ENCODE assay signal across 8 cellular contexts in genomic region chr19:34676697-34677385, GRCh38. TPM values are rescaled to one million over a fixed set of nuclear protein-coding genes. Genes with fewer than 3 reads are reported as not detected.
A peak's percentile ranks its signal among the peaks of the same experiment; 100 is the strongest.
DNase-seq lines count a peak whose midpoint lies in the region; ATAC-seq and TF ChIP-seq lines count a peak whose summit lies in the region.

TSS of gene SCGB2B2 (minus strand) at chr19:34677159. CDS start at chr19:34594563, 82,596 bp downstream.

- peak within 1 kb of the TSS; percentile 96 for H3K27ac ChIP-seq in VCaP
- H3K27ac ChIP-seq in thoracic aorta: peak within 1 kb of the TSS; percentile 95 to 98

- ATAC-seq in GM18870 (IDR thresholded peaks at IDR 0.05; ENCODE audit: unreplicated experiment) (peak; percentile 47), HG03097 (IDR thresholded peaks at IDR 0.05; ENCODE audit: low FRiP score, unreplicated experiment) (peak; percentile 44), thoracic aorta (ENCODE audit: insufficient number of reproducible peaks, low FRiP score, low read depth) (peak; percentile 75)

- H3K4me1 ChIP-seq in endocrine pancreas (ENCODE audit: control insufficient read depth, insufficient read depth, low read length): no peaks in the 10 kb centered on the region
- peaks cover 15% of the 10 kb centered on the region for H3K4me1 ChIP-seq in mononuclear cell (ENCODE audit: insufficient read depth, low read length)
- peaks cover 4 to 18% of the 10 kb centered on the region in 2 donors for H3K4me1 ChIP-seq in thoracic aorta (ENCODE audit: control insufficient read depth in 1 of 2, low read depth in 2 of 2)

- TF ChIP-seq CTCF in VCaP (conservative IDR thresholded peaks at IDR 0.05) (no peak), thoracic aorta (IDR thresholded peaks at IDR 0.05) (no peak)

- H3K9ac ChIP-seq in endocrine pancreas (ENCODE audit: control insufficient read depth, insufficient read depth, low read length): peak within 1 kb of the TSS; percentile 54

- peak; percentile 94 for DNase-seq in Ammon's horn (ENCODE audit: low spot score)
- peak; percentile 86 for DNase-seq in NCI-H2171 (lab: John Stamatoyannopoulos, UW)
- no peak for DNase-seq in thoracic aorta (ENCODE audit: low spot score)

- H3K27me3 ChIP-seq in endocrine pancreas (ENCODE audit: control insufficient read depth, insufficient read depth, low read length): no peaks in the 10 kb centered on the region
- H3K27me3 ChIP-seq in mononuclear cell (ENCODE audit: insufficient read depth, low read length): peaks cover 5% of the 10 kb centered on the region
- H3K27me3 ChIP-seq in thoracic aorta (replicated peaks; ENCODE audit: insufficient read depth): no peaks in the 10 kb centered on the region

- H3K36me3 ChIP-seq in endocrine pancreas (ENCODE audit: control insufficient read depth, insufficient read depth, low read length) (peaks cover 11% of the 10 kb centered on the region), thoracic aorta (peaks cover 21% of the 10 kb centered on the region)

- H3K9me3 ChIP-seq in endocrine pancreas (ENCODE audit: control insufficient read depth, low read length) (peaks cover 3% of the 10 kb centered on the region), mononuclear cell (ENCODE audit: low read depth, low read length) (peaks cover 14% of the 10 kb centered on the region), thoracic aorta (peaks cover 19% of the 10 kb centered on the region)

- H3K4me3 ChIP-seq in endocrine pancreas (ENCODE audit: control insufficient read depth, insufficient read depth, low read length): peak within 1 kb of the TSS; percentile 86
- H3K4me3 ChIP-seq in mononuclear cell (ENCODE audit: low read length): peak within 1 kb of the TSS; percentile 76
- peak within 1 kb of the TSS; percentile 82 for H3K4me3 ChIP-seq in thoracic aorta

RNA-seq across cellular contexts. Expression of gene SCGB2B2, which starts in this region (rescaled TPM):
- total RNA-seq in mononuclear cell: 0.10 TPM
- 1 to 10 TPM in 1 of 2 donors, under 1 TPM in 1; 0.41 to 1.1 TPM for total RNA-seq in thoracic aorta
